Comparison of ENCODE assay signal across 8 cellular contexts in the genomic region with DNA sequence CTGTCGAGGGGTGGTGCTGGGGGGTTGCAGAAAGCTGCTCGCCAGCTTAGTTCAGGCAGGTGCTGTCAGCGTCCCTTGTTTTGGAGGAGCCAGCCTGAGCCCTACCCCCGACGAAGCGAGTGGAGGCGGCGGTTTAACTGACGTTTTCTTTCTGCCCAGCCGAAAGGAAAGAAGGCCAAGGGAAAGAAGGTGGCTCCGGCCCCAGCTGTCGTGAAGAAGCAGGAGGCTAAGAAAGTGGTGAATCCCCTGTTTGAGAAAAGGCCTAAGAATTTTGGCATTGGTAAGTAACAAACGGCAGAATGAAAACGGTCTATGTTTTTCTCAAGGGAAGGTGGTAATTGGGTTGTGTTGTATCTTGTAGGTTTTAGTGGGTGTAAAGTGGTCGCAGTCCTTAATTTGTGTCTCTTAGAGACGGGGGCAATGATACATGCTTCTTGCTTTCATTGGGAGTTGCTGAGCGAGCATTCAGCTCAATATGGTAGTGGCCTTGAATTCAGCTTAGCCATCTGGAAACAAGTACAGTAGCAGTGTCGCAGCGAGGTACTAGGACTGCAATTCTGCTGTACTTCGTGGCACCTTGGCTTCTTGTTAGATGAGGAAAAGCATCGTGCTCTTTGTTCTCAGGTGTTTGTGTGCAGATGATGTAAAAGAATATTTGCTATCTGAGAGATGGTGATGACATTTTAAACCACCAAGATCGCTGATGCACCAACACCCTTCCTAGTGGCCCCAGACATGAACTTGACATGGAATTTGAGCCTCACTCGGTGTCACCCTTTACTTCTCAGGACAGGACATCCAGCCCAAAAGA.
A peak's percentile ranks its signal among the peaks of the same experiment; 100 is the strongest.
DNase-seq lines count a peak whose midpoint lies in the region; ATAC-seq and TF ChIP-seq lines count a peak whose summit lies in the region.

No MANE protein-coding gene starts in this region.

- H3K4me3 ChIP-seq in foreskin fibroblast (ENCODE audit: low read depth in 1 of 2, low read length in 2 of 2) (peak overlapping the region; percentile 93 to 98), skeletal muscle cell (ENCODE audit: low read depth, low read length) (peak overlapping the region; percentile 97)

- ATAC-seq in HG03095 (IDR thresholded peaks at IDR 0.05; ENCODE audit: unreplicated experiment) = no peak

- DNase-seq in foreskin fibroblast = no peak
- DNase-seq in skeletal muscle cell (ENCODE audit: low read depth) = no peak
- DNase-seq in NCI-H446 treated with DMSO at 0.1 percent for 48 hours (lab: John Stamatoyannopoulos, UW) = no peak
- DNase-seq in activated CD8-positive, alpha-beta memory T cell treated with anti-CD3 and anti-CD28 coated beads for 24 hours = no peak
- DNase-seq in activated CD4-positive, alpha-beta T cell treated with anti-CD3 and anti-CD28 coated beads, Interleukin-2, amount 50 U/mL, for 4 hours = no peak

- TF ChIP-seq CTCF in VCaP (conservative IDR thresholded peaks at IDR 0.05) = no peak
- no peak for TF ChIP-seq CTCF in foreskin fibroblast (IDR thresholded peaks at IDR 0.05; ENCODE audit: low read depth, low read length)

- H3K27ac ChIP-seq in VCaP = peak overlapping the region; percentile 98

- TF ChIP-seq POLR2A in GM15510 (IDR thresholded peaks at IDR 0.05; ENCODE audit: borderline replicate concordance, extremely low read depth, insufficient read length) = peak; percentile 9
